Comparison of ENCODE assay signal across 1 cellular context in the genomic region with DNA sequence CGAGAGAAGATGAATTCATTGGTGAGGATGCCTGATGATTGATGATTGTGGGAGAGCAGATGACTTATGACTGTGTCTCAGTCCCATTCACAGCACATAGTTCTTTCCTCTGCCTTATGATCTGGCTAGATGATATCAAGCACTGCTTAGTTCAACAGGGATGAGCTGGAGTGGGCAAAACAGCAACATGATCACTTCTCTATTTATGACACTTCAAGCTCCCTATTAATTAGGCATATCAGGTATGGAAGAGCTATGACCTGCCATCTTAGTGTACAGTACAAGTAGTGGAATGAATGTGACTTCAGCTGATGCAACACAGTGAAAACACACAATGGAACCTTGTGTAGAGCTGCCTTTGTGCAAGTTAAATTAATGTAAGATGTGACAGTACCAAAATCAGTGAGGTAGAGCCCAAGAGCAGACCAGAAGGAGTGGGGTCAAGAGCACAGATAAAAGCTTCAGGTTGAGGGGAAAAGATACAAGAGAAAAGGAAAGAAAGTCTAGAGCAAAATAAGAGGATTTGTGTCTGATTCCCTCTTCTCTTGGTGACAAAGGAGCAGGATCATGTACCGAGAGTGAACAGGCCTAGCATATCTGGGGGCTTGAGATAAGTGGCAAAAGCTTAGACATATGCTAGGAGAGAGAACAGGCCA.
A peak's percentile ranks its signal among the peaks of the same experiment; 100 is the strongest.
TF ChIP-seq lines count a peak whose summit lies in the region.

No MANE protein-coding gene starts in this region.

TF ChIP-seq in K562, 482 proteins besides CTCF, POLR2A, EP300 and RAD21 (continued from another document and continues in another):
- TF ChIP-seq MYNN (IDR thresholded peaks at IDR 0.05) (no peak), MYNN (CRISPR knock-in tag; IDR thresholded peaks at IDR 0.05) (no peak), ZSCAN32 (CRISPR knock-in tag; IDR thresholded peaks at IDR 0.05) (peak; percentile 83), FOS (IDR thresholded peaks at IDR 0.05; ENCODE audit: extremely low read depth, insufficient read length) (no peak), SIRT6 (IDR thresholded peaks at IDR 0.05; ENCODE audit: low read depth, low read length) (no peak), NR4A1 (CRISPR knock-in tag; IDR thresholded peaks at IDR 0.05) (no peak), NR4A1 (tag; IDR thresholded peaks at IDR 0.05) (peak; percentile 93), ZNF311 (CRISPR knock-in tag; IDR thresholded peaks at IDR 0.05) (peak; percentile 61; the same call in 1 of the 2 replicates), ZFP36 (IDR thresholded peaks at IDR 0.05; ENCODE audit: low read depth, low read length, partially characterized antibody) (no peak), TEAD1 (CRISPR knock-in tag; IDR thresholded peaks at IDR 0.05) (peak in 1 of 2 experiments; percentile 36; a peak in 1 of 4 replicates), RFX5 (IDR thresholded peaks at IDR 0.05; ENCODE audit: low read depth, low read length) (no peak), CCNT2 (IDR thresholded peaks at IDR 0.05; ENCODE audit: borderline replicate concordance, extremely low read depth, insufficient read length, low read depth, low read length) (no peak), CBX1 (IDR thresholded peaks at IDR 0.05; ENCODE audit: low read depth) (no peak), CEBPG (CRISPR knock-in tag; IDR thresholded peaks at IDR 0.05) (peak; percentile 98), CEBPG (tag; conservative IDR thresholded peaks at IDR 0.05 in 1 of 2, IDR thresholded peaks at IDR 0.05 in 1 of 2) (peak; percentile 70 to 98), IRF2 (CRISPR knock-in tag; IDR thresholded peaks at IDR 0.05) (no peak), ZNF174 (CRISPR knock-in tag; IDR thresholded peaks at IDR 0.05) (no peak), KLF6 (CRISPR knock-in tag; IDR thresholded peaks at IDR 0.05; ENCODE audit: borderline replicate concordance) (0 out of 2 replicates have a peak, but pooled peaks have one; percentile 34), PCBP2 (IDR thresholded peaks at IDR 0.05; ENCODE audit: low read depth, low read length, poor library complexity, severe bottlenecking) (no peak), BDP1 (IDR thresholded peaks at IDR 0.05; ENCODE audit: insufficient read depth, insufficient read length) (no peak), CEBPB (tag; IDR thresholded peaks at IDR 0.05) (peak; percentile 56; the same call in 1 of the 2 replicates), GTF2E2 (tag; IDR thresholded peaks at IDR 0.05) (peak; percentile 85), ZBTB17 (CRISPR knock-in tag; IDR thresholded peaks at IDR 0.05) (peak; percentile 71), MXI1 (IDR thresholded peaks at IDR 0.05; ENCODE audit: low read depth, low read length) (no peak), HDAC8 (tag; IDR thresholded peaks at IDR 0.05) (no peak)
- TF ChIP-seq, protein P1, sequence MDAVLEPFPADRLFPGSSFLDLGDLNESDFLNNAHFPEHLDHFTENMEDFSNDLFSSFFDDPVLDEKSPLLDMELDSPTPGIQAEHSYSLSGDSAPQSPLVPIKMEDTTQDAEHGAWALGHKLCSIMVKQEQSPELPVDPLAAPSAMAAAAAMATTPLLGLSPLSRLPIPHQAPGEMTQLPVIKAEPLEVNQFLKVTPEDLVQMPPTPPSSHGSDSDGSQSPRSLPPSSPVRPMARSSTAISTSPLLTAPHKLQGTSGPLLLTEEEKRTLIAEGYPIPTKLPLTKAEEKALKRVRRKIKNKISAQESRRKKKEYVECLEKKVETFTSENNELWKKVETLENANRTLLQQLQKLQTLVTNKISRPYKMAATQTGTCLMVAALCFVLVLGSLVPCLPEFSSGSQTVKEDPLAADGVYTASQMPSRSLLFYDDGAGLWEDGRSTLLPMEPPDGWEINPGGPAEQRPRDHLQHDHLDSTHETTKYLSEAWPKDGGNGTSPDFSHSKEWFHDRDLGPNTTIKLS (IDR thresholded peaks at IDR 0.05; ENCODE audit: borderline replicate concordance, low read depth): 0 out of 2 replicates have a peak, but pooled peaks have one; percentile 21
- TF ChIP-seq, protein P2, sequence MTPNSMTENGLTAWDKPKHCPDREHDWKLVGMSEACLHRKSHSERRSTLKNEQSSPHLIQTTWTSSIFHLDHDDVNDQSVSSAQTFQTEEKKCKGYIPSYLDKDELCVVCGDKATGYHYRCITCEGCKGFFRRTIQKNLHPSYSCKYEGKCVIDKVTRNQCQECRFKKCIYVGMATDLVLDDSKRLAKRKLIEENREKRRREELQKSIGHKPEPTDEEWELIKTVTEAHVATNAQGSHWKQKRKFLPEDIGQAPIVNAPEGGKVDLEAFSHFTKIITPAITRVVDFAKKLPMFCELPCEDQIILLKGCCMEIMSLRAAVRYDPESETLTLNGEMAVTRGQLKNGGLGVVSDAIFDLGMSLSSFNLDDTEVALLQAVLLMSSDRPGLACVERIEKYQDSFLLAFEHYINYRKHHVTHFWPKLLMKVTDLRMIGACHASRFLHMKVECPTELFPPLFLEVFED (CRISPR knock-in tag; conservative IDR thresholded peaks at IDR 0.05): peak; percentile 13; the same call in 1 of the 2 replicates
- TF ChIP-seq, protein P3, sequence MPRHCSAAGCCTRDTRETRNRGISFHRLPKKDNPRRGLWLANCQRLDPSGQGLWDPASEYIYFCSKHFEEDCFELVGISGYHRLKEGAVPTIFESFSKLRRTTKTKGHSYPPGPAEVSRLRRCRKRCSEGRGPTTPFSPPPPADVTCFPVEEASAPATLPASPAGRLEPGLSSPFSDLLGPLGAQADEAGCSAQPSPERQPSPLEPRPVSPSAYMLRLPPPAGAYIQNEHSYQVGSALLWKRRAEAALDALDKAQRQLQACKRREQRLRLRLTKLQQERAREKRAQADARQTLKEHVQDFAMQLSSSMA (CRISPR knock-in tag; IDR thresholded peaks at IDR 0.05): no peak
- TF ChIP-seq, protein P4, sequence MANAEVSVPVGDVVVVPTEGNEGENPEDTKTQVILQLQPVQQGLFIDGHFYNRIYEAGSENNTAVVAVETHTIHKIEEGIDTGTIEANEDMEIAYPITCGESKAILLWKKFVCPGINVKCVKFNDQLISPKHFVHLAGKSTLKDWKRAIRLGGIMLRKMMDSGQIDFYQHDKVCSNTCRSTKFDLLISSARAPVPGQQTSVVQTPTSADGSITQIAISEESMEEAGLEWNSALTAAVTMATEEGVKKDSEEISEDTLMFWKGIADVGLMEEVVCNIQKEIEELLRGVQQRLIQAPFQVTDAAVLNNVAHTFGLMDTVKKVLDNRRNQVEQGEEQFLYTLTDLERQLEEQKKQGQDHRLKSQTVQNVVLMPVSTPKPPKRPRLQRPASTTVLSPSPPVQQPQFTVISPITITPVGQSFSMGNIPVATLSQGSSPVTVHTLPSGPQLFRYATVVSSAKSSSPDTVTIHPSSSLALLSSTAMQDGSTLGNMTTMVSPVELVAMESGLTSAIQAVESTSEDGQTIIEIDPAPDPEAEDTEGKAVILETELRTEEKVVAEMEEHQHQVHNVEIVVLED (CRISPR knock-in tag; IDR thresholded peaks at IDR 0.05): no peak
- TF ChIP-seq, protein P5, sequence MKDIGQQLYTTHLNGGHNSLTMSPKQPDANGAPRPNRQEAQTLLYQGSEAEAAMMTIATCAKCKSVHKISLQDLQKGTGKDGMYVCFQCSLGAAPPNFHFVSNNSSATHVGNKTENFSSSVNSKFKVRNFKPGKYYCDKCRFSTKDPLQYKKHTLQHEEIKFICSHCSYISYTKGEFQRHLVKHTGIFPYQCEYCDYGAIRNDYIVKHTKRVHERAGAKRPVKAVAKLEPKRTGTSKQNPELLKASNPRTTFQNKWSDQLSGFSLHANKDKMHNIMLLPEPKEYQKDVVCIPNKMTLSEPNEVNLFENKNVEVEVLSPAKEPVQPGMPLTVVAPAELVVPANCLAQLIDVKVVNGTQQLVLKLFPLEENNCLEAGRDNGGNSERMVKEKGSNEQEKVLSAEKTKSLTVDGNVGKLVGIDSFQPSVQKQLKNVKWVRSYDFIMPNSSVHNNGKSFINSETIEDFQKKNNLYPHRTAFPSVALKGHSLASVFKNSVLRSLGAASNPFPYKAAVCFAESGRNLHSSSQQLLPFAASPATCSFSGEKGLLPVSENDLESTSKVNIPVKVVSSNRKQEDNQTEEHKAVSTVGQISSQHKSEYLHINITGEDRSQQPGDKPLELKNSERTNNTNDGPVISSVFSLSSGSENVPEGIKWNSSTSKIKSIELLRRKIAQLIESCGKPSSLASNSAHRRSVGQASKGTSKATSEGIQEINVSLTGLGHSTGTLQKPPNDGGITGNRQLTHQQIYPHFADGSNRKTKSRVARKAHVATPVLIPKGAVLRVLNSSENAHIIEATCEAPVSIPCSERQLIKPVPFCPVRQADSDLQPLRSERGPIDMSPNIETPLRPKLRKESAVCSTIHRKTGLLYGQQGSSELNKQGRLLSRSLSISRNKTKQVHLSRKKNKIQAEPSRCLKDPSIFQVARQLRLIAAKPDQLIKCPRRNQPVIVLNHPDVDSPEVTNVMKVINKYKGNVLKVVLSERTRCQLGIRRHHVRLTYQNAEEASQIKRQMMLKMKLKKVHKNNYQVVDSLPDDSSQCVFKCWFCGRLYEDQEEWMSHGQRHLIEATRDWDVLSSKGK (CRISPR knock-in tag; IDR thresholded peaks at IDR 0.05): no peak
- TF ChIP-seq, protein P6, sequence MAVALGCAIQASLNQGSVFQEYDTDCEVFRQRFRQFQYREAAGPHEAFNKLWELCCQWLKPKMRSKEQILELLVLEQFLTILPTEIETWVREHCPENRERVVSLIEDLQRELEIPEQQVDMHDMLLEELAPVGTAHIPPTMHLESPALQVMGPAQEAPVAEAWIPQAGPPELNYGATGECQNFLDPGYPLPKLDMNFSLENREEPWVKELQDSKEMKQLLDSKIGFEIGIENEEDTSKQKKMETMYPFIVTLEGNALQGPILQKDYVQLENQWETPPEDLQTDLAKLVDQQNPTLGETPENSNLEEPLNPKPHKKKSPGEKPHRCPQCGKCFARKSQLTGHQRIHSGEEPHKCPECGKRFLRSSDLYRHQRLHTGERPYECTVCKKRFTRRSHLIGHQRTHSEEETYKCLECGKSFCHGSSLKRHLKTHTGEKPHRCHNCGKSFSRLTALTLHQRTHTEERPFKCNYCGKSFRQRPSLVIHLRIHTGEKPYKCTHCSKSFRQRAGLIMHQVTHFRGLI (CRISPR knock-in tag; IDR thresholded peaks at IDR 0.05): no peak
- TF ChIP-seq, protein P7, sequence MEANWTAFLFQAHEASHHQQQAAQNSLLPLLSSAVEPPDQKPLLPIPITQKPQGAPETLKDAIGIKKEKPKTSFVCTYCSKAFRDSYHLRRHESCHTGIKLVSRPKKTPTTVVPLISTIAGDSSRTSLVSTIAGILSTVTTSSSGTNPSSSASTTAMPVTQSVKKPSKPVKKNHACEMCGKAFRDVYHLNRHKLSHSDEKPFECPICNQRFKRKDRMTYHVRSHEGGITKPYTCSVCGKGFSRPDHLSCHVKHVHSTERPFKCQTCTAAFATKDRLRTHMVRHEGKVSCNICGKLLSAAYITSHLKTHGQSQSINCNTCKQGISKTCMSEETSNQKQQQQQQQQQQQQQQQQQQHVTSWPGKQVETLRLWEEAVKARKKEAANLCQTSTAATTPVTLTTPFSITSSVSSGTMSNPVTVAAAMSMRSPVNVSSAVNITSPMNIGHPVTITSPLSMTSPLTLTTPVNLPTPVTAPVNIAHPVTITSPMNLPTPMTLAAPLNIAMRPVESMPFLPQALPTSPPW (CRISPR knock-in tag; IDR thresholded peaks at IDR 0.05): 0 out of 2 replicates have a peak, but pooled peaks have one; percentile 21
- TF ChIP-seq, protein P8, sequence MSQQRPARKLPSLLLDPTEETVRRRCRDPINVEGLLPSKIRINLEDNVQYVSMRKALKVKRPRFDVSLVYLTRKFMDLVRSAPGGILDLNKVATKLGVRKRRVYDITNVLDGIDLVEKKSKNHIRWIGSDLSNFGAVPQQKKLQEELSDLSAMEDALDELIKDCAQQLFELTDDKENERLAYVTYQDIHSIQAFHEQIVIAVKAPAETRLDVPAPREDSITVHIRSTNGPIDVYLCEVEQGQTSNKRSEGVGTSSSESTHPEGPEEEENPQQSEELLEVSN (IDR thresholded peaks at IDR 0.05; ENCODE audit: borderline replicate concordance in 1 of 2, extremely low read depth in 1 of 2, insufficient read depth in 1 of 2, insufficient read length in 1 of 2, low read depth in 1 of 2, low read length in 1 of 2, poor library complexity in 1 of 2, severe bottlenecking in 1 of 2): no peak
- TF ChIP-seq, protein P9, sequence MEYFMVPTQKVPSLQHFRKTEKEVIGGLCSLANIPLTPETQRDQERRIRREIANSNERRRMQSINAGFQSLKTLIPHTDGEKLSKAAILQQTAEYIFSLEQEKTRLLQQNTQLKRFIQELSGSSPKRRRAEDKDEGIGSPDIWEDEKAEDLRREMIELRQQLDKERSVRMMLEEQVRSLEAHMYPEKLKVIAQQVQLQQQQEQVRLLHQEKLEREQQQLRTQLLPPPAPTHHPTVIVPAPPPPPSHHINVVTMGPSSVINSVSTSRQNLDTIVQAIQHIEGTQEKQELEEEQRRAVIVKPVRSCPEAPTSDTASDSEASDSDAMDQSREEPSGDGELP (CRISPR knock-in tag; IDR thresholded peaks at IDR 0.05; ENCODE audit: borderline replicate concordance): no peak
- TF ChIP-seq, protein P10, sequence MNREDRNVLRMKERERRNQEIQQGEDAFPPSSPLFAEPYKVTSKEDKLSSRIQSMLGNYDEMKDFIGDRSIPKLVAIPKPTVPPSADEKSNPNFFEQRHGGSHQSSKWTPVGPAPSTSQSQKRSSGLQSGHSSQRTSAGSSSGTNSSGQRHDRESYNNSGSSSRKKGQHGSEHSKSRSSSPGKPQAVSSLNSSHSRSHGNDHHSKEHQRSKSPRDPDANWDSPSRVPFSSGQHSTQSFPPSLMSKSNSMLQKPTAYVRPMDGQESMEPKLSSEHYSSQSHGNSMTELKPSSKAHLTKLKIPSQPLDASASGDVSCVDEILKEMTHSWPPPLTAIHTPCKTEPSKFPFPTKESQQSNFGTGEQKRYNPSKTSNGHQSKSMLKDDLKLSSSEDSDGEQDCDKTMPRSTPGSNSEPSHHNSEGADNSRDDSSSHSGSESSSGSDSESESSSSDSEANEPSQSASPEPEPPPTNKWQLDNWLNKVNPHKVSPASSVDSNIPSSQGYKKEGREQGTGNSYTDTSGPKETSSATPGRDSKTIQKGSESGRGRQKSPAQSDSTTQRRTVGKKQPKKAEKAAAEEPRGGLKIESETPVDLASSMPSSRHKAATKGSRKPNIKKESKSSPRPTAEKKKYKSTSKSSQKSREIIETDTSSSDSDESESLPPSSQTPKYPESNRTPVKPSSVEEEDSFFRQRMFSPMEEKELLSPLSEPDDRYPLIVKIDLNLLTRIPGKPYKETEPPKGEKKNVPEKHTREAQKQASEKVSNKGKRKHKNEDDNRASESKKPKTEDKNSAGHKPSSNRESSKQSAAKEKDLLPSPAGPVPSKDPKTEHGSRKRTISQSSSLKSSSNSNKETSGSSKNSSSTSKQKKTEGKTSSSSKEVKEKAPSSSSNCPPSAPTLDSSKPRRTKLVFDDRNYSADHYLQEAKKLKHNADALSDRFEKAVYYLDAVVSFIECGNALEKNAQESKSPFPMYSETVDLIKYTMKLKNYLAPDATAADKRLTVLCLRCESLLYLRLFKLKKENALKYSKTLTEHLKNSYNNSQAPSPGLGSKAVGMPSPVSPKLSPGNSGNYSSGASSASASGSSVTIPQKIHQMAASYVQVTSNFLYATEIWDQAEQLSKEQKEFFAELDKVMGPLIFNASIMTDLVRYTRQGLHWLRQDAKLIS (CRISPR knock-in tag; IDR thresholded peaks at IDR 0.05): no peak
- TF ChIP-seq, protein P11, sequence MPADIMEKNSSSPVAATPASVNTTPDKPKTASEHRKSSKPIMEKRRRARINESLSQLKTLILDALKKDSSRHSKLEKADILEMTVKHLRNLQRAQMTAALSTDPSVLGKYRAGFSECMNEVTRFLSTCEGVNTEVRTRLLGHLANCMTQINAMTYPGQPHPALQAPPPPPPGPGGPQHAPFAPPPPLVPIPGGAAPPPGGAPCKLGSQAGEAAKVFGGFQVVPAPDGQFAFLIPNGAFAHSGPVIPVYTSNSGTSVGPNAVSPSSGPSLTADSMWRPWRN (IDR thresholded peaks at IDR 0.05; ENCODE audit: low read depth): no peak
- TF ChIP-seq, protein P12, sequence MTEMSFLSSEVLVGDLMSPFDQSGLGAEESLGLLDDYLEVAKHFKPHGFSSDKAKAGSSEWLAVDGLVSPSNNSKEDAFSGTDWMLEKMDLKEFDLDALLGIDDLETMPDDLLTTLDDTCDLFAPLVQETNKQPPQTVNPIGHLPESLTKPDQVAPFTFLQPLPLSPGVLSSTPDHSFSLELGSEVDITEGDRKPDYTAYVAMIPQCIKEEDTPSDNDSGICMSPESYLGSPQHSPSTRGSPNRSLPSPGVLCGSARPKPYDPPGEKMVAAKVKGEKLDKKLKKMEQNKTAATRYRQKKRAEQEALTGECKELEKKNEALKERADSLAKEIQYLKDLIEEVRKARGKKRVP (CRISPR knock-in tag; IDR thresholded peaks at IDR 0.05): peak; percentile 96
